In the genomic region with DNA sequence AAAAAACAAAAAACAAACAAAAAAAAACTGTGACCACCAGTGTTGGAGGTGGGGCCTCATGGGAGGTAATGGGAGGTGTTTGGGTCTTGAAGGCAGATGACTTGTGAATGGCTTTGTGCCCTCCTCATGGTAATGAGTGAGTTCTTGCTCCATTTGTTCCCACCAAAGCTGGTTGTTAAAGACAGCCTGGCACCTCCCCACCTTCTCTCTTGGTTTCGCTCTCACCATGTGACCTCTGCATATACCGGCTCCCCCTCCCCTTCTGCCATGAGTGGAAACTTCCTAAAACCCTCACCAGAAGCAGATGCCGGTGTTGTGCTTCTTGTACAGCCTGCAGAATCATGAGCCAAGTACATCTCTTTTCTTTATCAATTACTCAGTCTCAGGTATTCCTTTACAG, we compare ENCODE assay signal across 14 cellular contexts.
DNase-seq lines count a peak whose midpoint lies in the region; ATAC-seq, FAIRE-seq and TF ChIP-seq lines count a peak whose summit lies in the region.
"Had no signal": no experiment of that assay in that cellular context is flagged by ENCODE, and none has a peak within 500 bp of the region (broad histone marks: within the 10 kb centered on the region; RNA-seq: fewer than 3 reads in every experiment).

No MANE protein-coding gene starts in this region.

- H4K20me1 ChIP-seq in GM12878 (ENCODE audit: control insufficient read depth, insufficient read depth) (no peaks in the 10 kb centered on the region), SK-N-SH (ENCODE audit: insufficient read depth) (no peaks in the 10 kb centered on the region)

- no peaks in the 10 kb centered on the region for H3K36me3 Mint-ChIP-seq in activated CD8-positive, alpha-beta T cell treated with anti-CD3 and anti-CD28 coated beads for 36 hours (ENCODE audit: low read depth)
- H3K36me3 Mint-ChIP-seq in activated CD8-positive, alpha-beta T cell treated with anti-CD3 and anti-CD28 coated beads, Interleukin-2, amount 10 ng/mL, durations not matched to agents 7 days and 5 days (ENCODE audit: low read depth) = no peaks in the 10 kb centered on the region
- no peaks in the 10 kb centered on the region for H3K36me3 Mint-ChIP-seq in neural crest cell (ENCODE audit: low read depth)
- H3K36me3 Mint-ChIP-seq: CD14-positive monocyte had no signal

- no peaks in the 10 kb centered on the region for H3K9me2 ChIP-seq in SK-N-SH

- no peaks in the 10 kb centered on the region for H3K79me2 ChIP-seq in GM12878 (ENCODE audit: control insufficient read depth, insufficient read depth, low read length)
- H3K79me2 ChIP-seq in SK-N-SH (ENCODE audit: insufficient read depth) = no peaks in the 10 kb centered on the region

- SMC1A ChIA-PET in GM12878 (lab: Charles Lee; ENCODE audit: uncharacterized antibody, unreplicated experiment) = interaction anchor here (0.7 to 7.1 kb wide), 11 partner anchors 9 to 182 kb away, joined by 3 to 109 read pairs (median 4); no protein-coding TSS in a partner anchor

- intact Hi-C loops in activated CD8-positive, alpha-beta T cell treated with anti-CD3 and anti-CD28 coated beads for 36 hours (cut with micrococcal nuclease) = no loop called here
- intact Hi-C loops in GM12878 (cut with micrococcal nuclease; ENCODE audit: unreplicated experiment) (loop anchor here (2.0 kb wide), 1 partner anchor 63 kb away; no protein-coding TSS in a partner anchor), transverse colon (cut with DNase I; ENCODE audit: low total_unique reads) (no loop called here)

- H3K9ac ChIP-seq in GM12878 (ENCODE audit: control insufficient read depth, insufficient read depth, low read length) (no peak overlapping the region), SK-N-SH (no peak overlapping the region)

- 17% methylated on average over 3 of the region's 3 CpGs for WGBS in GM12878 (ENCODE audit: insufficient coverage, insufficient replicate concordance, low lambda C conversion rate, missing lambda C conversion rate)
- 85 to 96% methylated on average over 3 of the region's 3 CpGs for WGBS in transverse colon (ENCODE audit: low coverage in 1 of 2), 2 donors
- 93% methylated on average over 3 of the region's 3 CpGs for WGBS in SK-N-SH (ENCODE audit: low lambda C conversion rate)

- ATAC-seq in activated CD8-positive, alpha-beta T cell treated with anti-CD3 and anti-CD28 coated beads for 36 hours = no peak
- ATAC-seq in activated CD8-positive, alpha-beta T cell treated with anti-CD3 and anti-CD28 coated beads, Interleukin-2, amount 10 ng/mL, durations not matched to agents 7 days and 5 days = no peak
- ATAC-seq in GM12878 = no peak

- no peak overlapping the region for H3K27ac ChIP-seq in GM12878 (ENCODE audit: control insufficient read depth, insufficient read depth)
- H3K27ac ChIP-seq in transverse colon = no peak overlapping the region
- H3K27ac ChIP-seq in effector memory CD4-positive, alpha-beta T cell (ENCODE audit: insufficient read depth, low read length, poor library complexity, severe bottlenecking) = no peak overlapping the region
- H3K27ac ChIP-seq in SK-N-SH (ENCODE audit: low read depth in 2 of 2, low read length in 1 of 2) = no peak overlapping the region
- H3K27ac ChIP-seq: 22Rv1, HL-60 had no signal

- TF ChIP-seq CTCF in activated CD8-positive, alpha-beta T cell treated with anti-CD3 and anti-CD28 coated beads for 36 hours (IDR thresholded peaks at IDR 0.05) = no peak
- TF ChIP-seq CTCF in GM12878 (IDR thresholded peaks at IDR 0.05 in 2 of 3, conservative IDR thresholded peaks at IDR 0.05 in 1 of 3; ENCODE audit: control insufficient read depth in 2 of 3, extremely low read depth in 1 of 3, insufficient read depth in 1 of 3, low read depth in 3 of 3, low read length in 3 of 3) (no peak), neural crest cell (conservative IDR thresholded peaks at IDR 0.05) (no peak), transverse colon (IDR thresholded peaks at IDR 0.05) (no peak), SK-N-SH (IDR thresholded peaks at IDR 0.05) (no peak)

- RAD21 ChIA-PET in GM12878 (lab: Charles Lee; ENCODE audit: unreplicated experiment) = interaction anchor here (0.7 to 5.5 kb wide), 3 partner anchors 16 to 61 kb away, joined by 3 to 104 read pairs (median 18); partner anchors contain the start of gene ATP11B

- peak; percentile 4 for DNase-seq in activated CD8-positive, alpha-beta T cell treated with anti-CD3 and anti-CD28 coated beads for 36 hours
- DNase-seq in activated CD8-positive, alpha-beta T cell treated with anti-CD3 and anti-CD28 coated beads, Interleukin-2, amount 10 ng/mL, durations not matched to agents 7 days and 5 days = no peak
- DNase-seq in GM12878 (ENCODE audit: low read depth, low spot score) (no peak), neural crest cell (ENCODE audit: low read depth, low spot score) (no peak), transverse colon (no peak), GOT3 (lab: John Stamatoyannopoulos, UW) (no peak), SK-N-SH (no peak)
- DNase-seq in effector memory CD4-positive, alpha-beta T cell = no peak
- DNase-seq: Caco-2; CD8-positive, alpha-beta memory T cell; HCEC 1CT had no signal

- FAIRE-seq in GM12878 (lab: Jason Lieb, UNC) = no peak

- H3K9me3 ChIP-seq in GM12878 (replicated peaks; ENCODE audit: control insufficient read depth, insufficient read depth, low read length) (peaks cover 3% of the 10 kb centered on the region; the same call in 2 of the 3 replicates), transverse colon (no peaks in the 10 kb centered on the region), SK-N-SH (no peaks in the 10 kb centered on the region)
- no peaks in the 10 kb centered on the region for H3K9me3 ChIP-seq in effector memory CD4-positive, alpha-beta T cell (ENCODE audit: control insufficient read depth, low read length)
- H3K9me3 ChIP-seq: Caco-2 had no signal

- TF ChIP-seq RAD21 in GM12878 (IDR thresholded peaks at IDR 0.05; ENCODE audit: insufficient read depth, low read depth, low read length) = no peak
- no peak for TF ChIP-seq RAD21 in SK-N-SH (IDR thresholded peaks at IDR 0.05; ENCODE audit: low read length)

- POLR2A ChIA-PET in activated CD8-positive, alpha-beta T cell treated with anti-CD3 and anti-CD28 coated beads for 36 hours (lab: Charles Lee) = no interaction called here
- POLR2A ChIA-PET in activated CD8-positive, alpha-beta T cell treated with anti-CD3 and anti-CD28 coated beads, Interleukin-2, amount 10 ng/mL, durations not matched to agents 7 days and 5 days (lab: Charles Lee) = no interaction called here
- POLR2A ChIA-PET in GM12878 (lab: Charles Lee) = interaction anchor here (0.8 to 2.9 kb wide), 5 partner anchors 12 to 62 kb away, joined by 3 to 20 read pairs (median 3); partner anchors contain the start of gene ATP11B
- POLR2A ChIA-PET in SK-N-SH (lab: Yijun Ruan, JAX) = no interaction called here

- H3K4me3 Mint-ChIP-seq in activated CD8-positive, alpha-beta T cell treated with anti-CD3 and anti-CD28 coated beads for 36 hours = no peak overlapping the region
- no peak overlapping the region for H3K4me3 Mint-ChIP-seq in activated CD8-positive, alpha-beta T cell treated with anti-CD3 and anti-CD28 coated beads, Interleukin-2, amount 10 ng/mL, durations not matched to agents 7 days and 5 days
- H3K4me3 Mint-ChIP-seq in neural crest cell = no peak overlapping the region
- H3K4me3 Mint-ChIP-seq: CD14-positive monocyte; CD8-positive, alpha-beta memory T cell had no signal

- no peak for TF ChIP-seq POLR2A in GM12878 (IDR thresholded peaks at IDR 0.05; ENCODE audit: low read depth, low read length)
- no peak for TF ChIP-seq POLR2A in transverse colon (IDR thresholded peaks at IDR 0.05)

- no peak overlapping the region for H3K4me2 ChIP-seq in GM12878 (ENCODE audit: control insufficient read depth, insufficient read depth)
- H3K4me2 ChIP-seq in SK-N-SH = no peak overlapping the region

- H3F3A ChIP-seq in SK-N-SH (replicated peaks; ENCODE audit: insufficient read depth) = no peaks in the 10 kb centered on the region

- in situ Hi-C loops in GM12878 (cut with MboI) (no loop called here), transverse colon (cut with MboI; ENCODE audit: low pct_ligation_motif_present in 1 of 4, low pct_unique_long_range_greater_than_20kb in 1 of 4, low sequenced_read_pairs in 3 of 4) (no loop called here)

- H3K36me3 ChIP-seq in GM12878 (ENCODE audit: control insufficient read depth in 2 of 2, insufficient read depth in 2 of 2, low read length in 1 of 2) (no peaks in the 10 kb centered on the region), transverse colon (no peaks in the 10 kb centered on the region), SK-N-SH (replicated peaks in 1 of 2; ENCODE audit: control insufficient read depth in 1 of 2, insufficient read depth in 2 of 2, low read length in 1 of 2) (no peaks in the 10 kb centered on the region)
- H3K36me3 ChIP-seq in effector memory CD4-positive, alpha-beta T cell (ENCODE audit: control insufficient read depth, insufficient read depth, low read length) = no peaks in the 10 kb centered on the region

- H3K4me1 ChIP-seq in GM12878 (ENCODE audit: control insufficient read depth, insufficient read depth, low read length) = peaks cover 8% of the 10 kb centered on the region
- H3K4me1 ChIP-seq in transverse colon = peaks cover 0 to 15% (median 4%) of the 10 kb centered on the region in 4 donors
- H3K4me1 ChIP-seq in effector memory CD4-positive, alpha-beta T cell (ENCODE audit: control insufficient read depth, insufficient read depth, low read length, poor library complexity, severe bottlenecking) = no peaks in the 10 kb centered on the region
- H3K4me1 ChIP-seq in SK-N-SH (ENCODE audit: control insufficient read depth in 1 of 2, insufficient read depth in 2 of 2, low read depth in 1 of 2, low read length in 1 of 2) = 0 out of 4 replicates have a peak, but pooled peaks cover 0 to 3% of the 10 kb centered on the region in 2 experiments

- BruUV-seq in GM12878 (replicated peaks; lab: Mats Ljungman, UMichigan) = no TSS peak

- H3K27me3 Mint-ChIP-seq in activated CD8-positive, alpha-beta T cell treated with anti-CD3 and anti-CD28 coated beads for 36 hours = peaks cover 7% of the 10 kb centered on the region
- peaks cover 6% of the 10 kb centered on the region for H3K27me3 Mint-ChIP-seq in activated CD8-positive, alpha-beta T cell treated with anti-CD3 and anti-CD28 coated beads, Interleukin-2, amount 10 ng/mL, durations not matched to agents 7 days and 5 days (ENCODE audit: low read depth)
- no peaks in the 10 kb centered on the region for H3K27me3 Mint-ChIP-seq in neural crest cell (ENCODE audit: low read depth)

- H3K27me3 ChIP-seq in GM12878 (replicated peaks in 1 of 2; ENCODE audit: control insufficient read depth in 2 of 2, insufficient read depth in 2 of 2, low read length in 1 of 2) = no peaks in the 10 kb centered on the region
- no peaks in the 10 kb centered on the region for H3K27me3 ChIP-seq in transverse colon
- no peaks in the 10 kb centered on the region for H3K27me3 ChIP-seq in effector memory CD4-positive, alpha-beta T cell (replicated peaks; ENCODE audit: control insufficient read depth, insufficient read depth, low read length, poor library complexity, severe bottlenecking)
- H3K27me3 ChIP-seq in SK-N-SH (ENCODE audit: insufficient read depth) = no peaks in the 10 kb centered on the region

- H3K4me3 ChIP-seq in GM12878 (no peak overlapping the region), transverse colon (no peak overlapping the region), SK-N-SH (ENCODE audit: low read depth in 2 of 2, low read length in 1 of 2) (no peak overlapping the region)
- H3K4me3 ChIP-seq in effector memory CD4-positive, alpha-beta T cell (ENCODE audit: insufficient read depth, low read depth, low read length, poor library complexity, severe bottlenecking) = no peak overlapping the region

- H3K9me3 Mint-ChIP-seq in activated CD8-positive, alpha-beta T cell treated with anti-CD3 and anti-CD28 coated beads for 36 hours = no peaks in the 10 kb centered on the region
- no peaks in the 10 kb centered on the region for H3K9me3 Mint-ChIP-seq in activated CD8-positive, alpha-beta T cell treated with anti-CD3 and anti-CD28 coated beads, Interleukin-2, amount 10 ng/mL, durations not matched to agents 7 days and 5 days (ENCODE audit: insufficient read depth)
- no peaks in the 10 kb centered on the region for H3K9me3 Mint-ChIP-seq in neural crest cell
- H3K9me3 Mint-ChIP-seq: CD8-positive, alpha-beta memory T cell had no signal

- 0 out of 2 replicates have a peak overlapping the region, but pooled peaks have one; percentile 5 for H2AFZ ChIP-seq in GM12878 (ENCODE audit: control insufficient read depth, low read depth, low read length)
- H2AFZ ChIP-seq in SK-N-SH (ENCODE audit: low read depth) = no peak overlapping the region

- no peak for TF ChIP-seq EP300 in GM12878 (IDR thresholded peaks at IDR 0.05; ENCODE audit: borderline replicate concordance in 1 of 2, control insufficient read depth in 1 of 2, low read depth in 2 of 2, low read length in 2 of 2)
- no peak for TF ChIP-seq EP300 in transverse colon (IDR thresholded peaks at IDR 0.05; ENCODE audit: low read depth)
- no peak for TF ChIP-seq EP300 in SK-N-SH (IDR thresholded peaks at IDR 0.05; ENCODE audit: borderline replicate concordance in 1 of 2, low read depth in 1 of 2, low read length in 1 of 2)

- CTCF ChIA-PET in activated CD8-positive, alpha-beta T cell treated with anti-CD3 and anti-CD28 coated beads for 36 hours (lab: Charles Lee) = no interaction called here
- CTCF ChIA-PET in activated CD8-positive, alpha-beta T cell treated with anti-CD3 and anti-CD28 coated beads, Interleukin-2, amount 10 ng/mL, durations not matched to agents 7 days and 5 days (lab: Charles Lee) = interaction anchor here (1.5 kb wide), 1 partner anchor 106 kb away, joined by 5 read pairs; no protein-coding TSS in a partner anchor
- CTCF ChIA-PET in GM12878 (lab: Yijun Ruan, JAX) (interaction anchor here (1.1 to 7.5 kb wide), 5 partner anchors 10 to 1030 kb away, joined by 3 to 109 read pairs (median 10); no protein-coding TSS in a partner anchor), SK-N-SH (lab: Yijun Ruan, JAX) (interaction anchor here (0.6 kb wide), 1 partner anchor 106 kb away, joined by 4 read pairs; no protein-coding TSS in a partner anchor)

- peaks cover 11% of the 10 kb centered on the region for H3K4me1 Mint-ChIP-seq in activated CD8-positive, alpha-beta T cell treated with anti-CD3 and anti-CD28 coated beads for 36 hours (ENCODE audit: low read depth)
- peaks cover 11% of the 10 kb centered on the region for H3K4me1 Mint-ChIP-seq in activated CD8-positive, alpha-beta T cell treated with anti-CD3 and anti-CD28 coated beads, Interleukin-2, amount 10 ng/mL, durations not matched to agents 7 days and 5 days (ENCODE audit: low read depth)
- peaks cover 3% of the 10 kb centered on the region for H3K4me1 Mint-ChIP-seq in neural crest cell

- H3K27ac Mint-ChIP-seq in activated CD8-positive, alpha-beta T cell treated with anti-CD3 and anti-CD28 coated beads for 36 hours = no peak overlapping the region
- no peak overlapping the region for H3K27ac Mint-ChIP-seq in activated CD8-positive, alpha-beta T cell treated with anti-CD3 and anti-CD28 coated beads, Interleukin-2, amount 10 ng/mL, durations not matched to agents 7 days and 5 days
- H3K27ac Mint-ChIP-seq in neural crest cell (ENCODE audit: unreplicated experiment) = peak overlapping the region; percentile 35
- H3K27ac Mint-ChIP-seq: CD14-positive monocyte had no signal
